8 cellular contexts compared by ENCODE assay signal in the genomic region with DNA sequence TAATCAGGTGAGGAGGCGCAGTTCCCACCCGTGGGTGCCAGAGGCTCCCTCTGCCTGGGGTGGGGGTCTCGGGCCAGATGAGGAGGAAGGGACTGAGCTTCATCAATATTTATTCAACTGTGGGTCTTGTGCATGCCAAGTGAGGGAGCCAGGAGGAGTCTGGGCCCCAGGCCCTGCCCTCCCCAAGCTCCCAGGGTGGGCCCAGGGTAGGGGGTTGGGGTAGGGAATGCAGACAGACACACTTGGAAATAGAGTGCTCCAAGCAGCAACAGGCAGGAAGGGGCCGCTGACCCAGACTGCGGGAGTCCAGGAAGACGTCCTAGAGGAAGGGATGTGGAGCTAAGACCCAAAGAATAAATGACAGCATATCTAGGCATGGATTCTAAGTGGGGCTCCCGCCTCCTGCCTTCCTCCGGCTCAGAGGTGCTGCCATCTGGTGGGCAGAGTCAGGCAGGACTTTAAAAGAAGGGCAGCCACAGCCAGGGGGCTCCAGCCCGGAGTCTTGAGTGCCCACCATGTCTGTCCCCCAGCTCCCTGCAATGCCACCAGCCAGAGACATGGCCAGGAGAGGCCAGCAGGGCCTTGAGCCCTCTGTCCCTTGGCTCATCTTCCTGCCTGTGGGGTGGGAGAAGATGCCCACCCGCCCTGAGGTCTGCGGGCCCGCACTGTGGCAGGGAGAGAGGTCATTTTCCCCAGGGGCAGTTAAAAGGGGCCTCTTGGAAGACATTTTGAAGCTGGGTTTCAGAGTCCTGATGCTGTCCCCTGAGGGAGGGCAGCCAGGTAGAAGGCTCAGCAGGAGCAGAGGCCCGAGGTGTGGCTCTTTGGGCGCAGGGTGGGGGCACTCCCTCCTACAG.
DNase-seq lines count a peak whose midpoint lies in the region; ATAC-seq and TF ChIP-seq lines count a peak whose summit lies in the region.

No MANE protein-coding gene starts in this region.

- DNase-seq in NCI-H524 (lab: John Stamatoyannopoulos, UW) (peak; percentile 25 to 62), NCI-H524 treated with DMSO at 0.1 percent for 48 hours (lab: John Stamatoyannopoulos, UW) (no peak), NCI-H1930 (lab: John Stamatoyannopoulos, UW) (peak; percentile 59 to 66), mucosa of descending colon (peak in 2 of 3 donors; percentile 42 to 49)
- peak; percentile 31 to 32 for DNase-seq in activated CD4-positive, alpha-beta T cell treated with anti-CD3 and anti-CD28 coated beads, Interleukin-2, amount 50 U/mL, for 4 hours
- peak; percentile 23 for DNase-seq in effector CD4-positive, alpha-beta T cell
- DNase-seq in stimulated activated naive B cell treated with anti-CD40 and anti-IgM and Interleukin-4, amounts not matched to agents 10 μg/mL and 1 μg/mL and 100 μg/mL, for 72 hours: peak; percentile 38

- H3K36me3 ChIP-seq in mucosa of descending colon (ENCODE audit: low read depth): no peaks in the 10 kb centered on the region

- H3K9me3 Mint-ChIP-seq in stimulated activated naive B cell treated with anti-CD40 and anti-IgM and Interleukin-4, amounts not matched to agents 10 μg/mL and 1 μg/mL and 100 μg/mL, for 72 hours: peaks cover 0 to 5% of the 10 kb centered on the region in 2 donors

- no peaks in the 10 kb centered on the region for H3K4me1 ChIP-seq in mucosa of descending colon (ENCODE audit: low read depth)

- no peak overlapping the region for H3K4me3 Mint-ChIP-seq in stimulated activated naive B cell treated with anti-CD40 and anti-IgM and Interleukin-4, amounts not matched to agents 10 μg/mL and 1 μg/mL and 100 μg/mL, for 72 hours

- H3K27me3 Mint-ChIP-seq in stimulated activated naive B cell treated with anti-CD40 and anti-IgM and Interleukin-4, amounts not matched to agents 10 μg/mL and 1 μg/mL and 100 μg/mL, for 72 hours: peaks cover 0 to 11% of the 10 kb centered on the region in 2 donors

- intact Hi-C loops in mucosa of descending colon (cut with DNase I, micrococcal nuclease): no loop called here

- no peak overlapping the region for H3K4me3 ChIP-seq in mucosa of descending colon

- H3K4me1 Mint-ChIP-seq in stimulated activated naive B cell treated with anti-CD40 and anti-IgM and Interleukin-4, amounts not matched to agents 10 μg/mL and 1 μg/mL and 100 μg/mL, for 72 hours: no peaks in the 10 kb centered on the region

- peak; percentile 12 for TF ChIP-seq CTCF in mucosa of descending colon (IDR thresholded peaks at IDR 0.05)

- no peaks in the 10 kb centered on the region for H3K36me3 Mint-ChIP-seq in stimulated activated naive B cell treated with anti-CD40 and anti-IgM and Interleukin-4, amounts not matched to agents 10 μg/mL and 1 μg/mL and 100 μg/mL, for 72 hours

- peaks cover 4% of the 10 kb centered on the region for H3K9me3 ChIP-seq in mucosa of descending colon

- peak; percentile 60 for ATAC-seq in mucosa of descending colon
- ATAC-seq in stimulated activated naive B cell treated with anti-CD40 and anti-IgM and Interleukin-4, amounts not matched to agents 10 μg/mL and 1 μg/mL and 100 μg/mL, for 72 hours (replicated peaks): peak; percentile 81 to 83
- no peak for ATAC-seq in GM19328 (IDR thresholded peaks at IDR 0.05; ENCODE audit: unreplicated experiment)

- H3K27ac Mint-ChIP-seq in stimulated activated naive B cell treated with anti-CD40 and anti-IgM and Interleukin-4, amounts not matched to agents 10 μg/mL and 1 μg/mL and 100 μg/mL, for 72 hours: no peak overlapping the region
